ENCODE assay signal across 30 cellular contexts in the genomic region with DNA sequence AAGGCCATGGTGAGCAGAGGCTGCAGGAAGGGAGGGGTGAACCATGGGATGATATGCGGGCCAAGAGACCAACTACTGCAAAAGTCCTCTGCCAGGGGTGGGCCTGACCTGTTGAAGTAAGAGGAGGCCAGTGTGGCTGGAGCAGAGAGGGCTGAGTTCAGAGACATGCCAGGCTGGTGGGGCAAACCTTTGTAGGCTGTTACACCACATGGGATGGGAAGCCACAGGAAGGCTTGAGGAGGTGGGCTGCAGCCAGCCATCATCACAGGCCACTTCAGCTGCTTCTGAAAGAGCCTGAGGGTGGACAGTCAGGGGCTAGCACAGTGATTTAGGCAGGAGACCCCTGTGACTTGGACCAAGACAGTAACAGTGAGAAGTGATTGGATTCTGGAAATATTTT. TPM values are rescaled to one million over a fixed set of nuclear protein-coding genes. Genes with fewer than 3 reads are reported as not detected.
"Had no signal": no experiment of that assay in that cellular context is flagged by ENCODE, and none has a peak within 500 bp of the region (broad histone marks: within the 10 kb centered on the region; RNA-seq: fewer than 3 reads in every experiment).

No MANE protein-coding gene starts in this region.

- DNase-seq: naive B cell; naive thymus-derived CD8-positive, alpha-beta T cell; nephron progenitor cell; occipital lobe; ovary; retina; right lobe of liver; sigmoid colon; small intestine; stimulated activated CD4-positive, alpha-beta T cell treated with anti-CD3 and anti-CD28 coated beads, Interleukin-12 subunit alpha, Interleukin-12 subunit beta, amount 100 ng/mL, for 4 hours; stimulated activated CD4-positive, alpha-beta T cell treated with anti-CD3 and anti-CD28 coated beads, Interleukin-1b, Interleukin-23, amount 100 ng/mL, for 48 hours; stimulated activated CD4-positive, alpha-beta T cell treated with anti-CD3 and anti-CD28 coated beads, Interleukin-4, amount 100 ng/mL, for 1 hour; stimulated activated CD4-positive, alpha-beta T cell treated with anti-CD3 and anti-CD28 coated beads, Interleukin-4, amount 100 ng/mL, for 4 hours; stimulated activated CD8-positive, alpha-beta memory T cell treated with anti-CD3 and anti-CD28 coated beads, Interleukin-4, amount 100 ng/mL, for 48 hours; stimulated activated naive CD4-positive, alpha-beta T cell; stimulated activated naive CD8-positive, alpha-beta T cell treated with anti-CD3 and anti-CD28 coated beads, Interleukin-15, amount 100 ng/mL, for 72 hours; substantia nigra; testis; tibial artery; transverse colon; upper lobe of right lung; uterus had no signal

- H3K27me3 Mint-ChIP-seq: stimulated activated memory B cell treated with anti-CD40 and anti-IgM and Interleukin-4, amounts not matched to agents 10 μg/mL and 1 μg/mL and 100 μg/mL, for 72 hours had no signal

- H2AFZ ChIP-seq: parathyroid adenoma had no signal

- H3K4me1 Mint-ChIP-seq: naive thymus-derived CD8-positive, alpha-beta T cell; stimulated activated memory B cell treated with anti-CD40 and anti-IgM and Interleukin-4, amounts not matched to agents 10 μg/mL and 1 μg/mL and 100 μg/mL, for 72 hours; stimulated activated naive CD8-positive, alpha-beta T cell treated with anti-CD3 and anti-CD28 coated beads, Interleukin-15, amount 100 ng/mL, for 72 hours had no signal

- H3K27me3 ChIP-seq: ovary, right atrium auricular region, right lobe of liver, sigmoid colon, suprapubic skin, testis, tibial artery, transverse colon, upper lobe of right lung, uterus had no signal

- H3K9me3 ChIP-seq: ovary, prostate gland, right atrium auricular region, right lobe of liver, sigmoid colon, suprapubic skin, testis, tibial artery, transverse colon, upper lobe of right lung, uterus had no signal

- H3K4me3 Mint-ChIP-seq: naive B cell; naive thymus-derived CD8-positive, alpha-beta T cell; natural killer cell treated with Interleukin-12 subunit alpha and Interleukin-12 subunit beta and Interleukin-15 and Interleukin-18, amount 100 ng/mL, for 72 hours; nephron progenitor cell; neural crest cell; stimulated activated memory B cell treated with anti-CD40 and anti-IgM and Interleukin-4, amounts not matched to agents 10 μg/mL and 1 μg/mL and 100 μg/mL, for 72 hours; stimulated activated naive CD8-positive, alpha-beta T cell treated with anti-CD3 and anti-CD28 coated beads, Interleukin-15, amount 100 ng/mL, for 72 hours; type B pancreatic cell had no signal

- H3K27ac Mint-ChIP-seq: naive B cell; natural killer cell treated with Interleukin-12 subunit alpha and Interleukin-12 subunit beta and Interleukin-15 and Interleukin-18, amount 100 ng/mL, for 72 hours; nephron progenitor cell; stimulated activated memory B cell treated with anti-CD40 and anti-IgM and Interleukin-4, amounts not matched to agents 10 μg/mL and 1 μg/mL and 100 μg/mL, for 72 hours; stimulated activated naive CD8-positive, alpha-beta T cell treated with anti-CD3 and anti-CD28 coated beads, Interleukin-15, amount 100 ng/mL, for 72 hours; type B pancreatic cell had no signal

- ATAC-seq: naive thymus-derived CD8-positive, alpha-beta T cell; natural killer cell treated with Interleukin-12 subunit alpha and Interleukin-12 subunit beta and Interleukin-15 and Interleukin-18, amount 100 ng/mL, for 72 hours; right lobe of liver; stimulated activated memory B cell treated with anti-CD40 and anti-IgM and Interleukin-4, amounts not matched to agents 10 μg/mL and 1 μg/mL and 100 μg/mL, for 72 hours; stimulated activated naive CD8-positive, alpha-beta T cell treated with anti-CD3 and anti-CD28 coated beads, Interleukin-15, amount 100 ng/mL, for 72 hours; upper lobe of right lung had no signal

- H3K36me3 Mint-ChIP-seq: naive B cell; naive thymus-derived CD8-positive, alpha-beta T cell; natural killer cell treated with Interleukin-12 subunit alpha and Interleukin-12 subunit beta and Interleukin-15 and Interleukin-18, amount 100 ng/mL, for 72 hours; stimulated activated memory B cell treated with anti-CD40 and anti-IgM and Interleukin-4, amounts not matched to agents 10 μg/mL and 1 μg/mL and 100 μg/mL, for 72 hours; type B pancreatic cell had no signal

- H3K9me3 Mint-ChIP-seq: naive thymus-derived CD8-positive, alpha-beta T cell; natural killer cell treated with Interleukin-12 subunit alpha and Interleukin-12 subunit beta and Interleukin-15 and Interleukin-18, amount 100 ng/mL, for 72 hours; nephron progenitor cell; neural crest cell; stimulated activated memory B cell treated with anti-CD40 and anti-IgM and Interleukin-4, amounts not matched to agents 10 μg/mL and 1 μg/mL and 100 μg/mL, for 72 hours; stimulated activated naive CD8-positive, alpha-beta T cell treated with anti-CD3 and anti-CD28 coated beads, Interleukin-15, amount 100 ng/mL, for 72 hours; type B pancreatic cell had no signal

- H3K4me1 ChIP-seq: parathyroid adenoma, prostate gland, right atrium auricular region, right lobe of liver, sigmoid colon, suprapubic skin, testis, tibial artery, transverse colon, upper lobe of right lung, uterus had no signal

- H3K36me3 ChIP-seq: ovary, prostate gland, right atrium auricular region, right lobe of liver, sigmoid colon, suprapubic skin, transverse colon, upper lobe of right lung, uterus had no signal

- H3K9ac ChIP-seq: parathyroid adenoma had no signal

- H3K27ac ChIP-seq: ovary, parathyroid adenoma, prostate gland, right atrium auricular region, right lobe of liver, sigmoid colon, suprapubic skin, testis, tibial artery, transverse colon, upper lobe of right lung, uterus had no signal

- H3K4me3 ChIP-seq: ovary, prostate gland, right atrium auricular region, right lobe of liver, sigmoid colon, suprapubic skin, testis, tibial artery, transverse colon, upper lobe of right lung, uterus had no signal

RNA-seq across cellular contexts. Expression of a gene that starts 20.3 kb away (rescaled TPM):
- total RNA-seq: naive thymus-derived CD8-positive, alpha-beta T cell had no signal
- polyA plus RNA-seq: naive thymus-derived CD8-positive, alpha-beta T cell had no signal
